Comparison of ENCODE assay signal across 8 cellular contexts in genomic region chr19:6737284-6737872, GRCh38. TPM values are rescaled to one million over a fixed set of nuclear protein-coding genes. Genes with fewer than 3 reads are reported as not detected.
A peak's percentile ranks its signal among the peaks of the same experiment; 100 is the strongest.
DNase-seq lines count a peak whose midpoint lies in the region; ATAC-seq and TF ChIP-seq lines count a peak whose summit lies in the region.

TSS of gene GPR108 (minus strand) at chr19:6737580. CDS start at chr19:6737576, 4 bp downstream.

- peak within 1 kb of the TSS; percentile 79 for H2AFZ ChIP-seq in fibroblast of lung (ENCODE audit: low read length)

- peak within 1 kb of the TSS; percentile 81 for H3K4me3 ChIP-seq in RWPE2 (ENCODE audit: severe bottlenecking)
- peak within 1 kb of the TSS; percentile 72 to 98 (median 82) for H3K4me3 ChIP-seq in fibroblast of lung (replicated peaks in 1 of 4; ENCODE audit: control extremely low read depth in 1 of 4, insufficient read depth in 1 of 4, low read depth in 3 of 4, low read length in 4 of 4)

- H3K9ac ChIP-seq in fibroblast of lung (ENCODE audit: insufficient read depth, low read length), result peak within 1 kb of the TSS; percentile 91

- POLR2A ChIA-PET in naive thymus-derived CD8-positive, alpha-beta T cell (lab: Charles Lee), result interaction anchor here (0.5 to 5.7 kb wide), 21 partner anchors 10 to 947 kb away, joined by 3 to 81 read pairs (median 5); partner anchors contain the start of genes DENND1C, SH2D3A and VAV1

- H3K27ac Mint-ChIP-seq in activated T-helper 2 cell treated with anti-CD3 and anti-CD28 coated beads, Interferon-gamma antibody, Interleukin-2, Interleukin-4, amounts not matched to agents 10 μg/mL and 5 μg/mL and 100 μg/mL, durations not matched to agents 14 hours and 24 hours and 36 hours, result peak within 1 kb of the TSS; percentile 98
- H3K27ac Mint-ChIP-seq in naive thymus-derived CD8-positive, alpha-beta T cell, result peak within 1 kb of the TSS; percentile 93 to 99 (median 97)

- H3K9me3 ChIP-seq in KOPT-K1 (ENCODE audit: insufficient read depth, low read length, poor library complexity, severe bottlenecking) (no peaks in the 10 kb centered on the region), RWPE2 (ENCODE audit: severe bottlenecking) (no peaks in the 10 kb centered on the region), fibroblast of lung (ENCODE audit: control insufficient read depth, insufficient read depth, low read depth, low read length) (no peaks in the 10 kb centered on the region)

- H3K36me3 Mint-ChIP-seq in activated T-helper 2 cell treated with anti-CD3 and anti-CD28 coated beads, Interferon-gamma antibody, Interleukin-2, Interleukin-4, amounts not matched to agents 10 μg/mL and 5 μg/mL and 100 μg/mL, durations not matched to agents 14 hours and 24 hours and 36 hours (ENCODE audit: low read depth), result peaks cover 36% of the 10 kb centered on the region
- peaks cover 0 to 8% (median 4%) of the 10 kb centered on the region in 3 donors for H3K36me3 Mint-ChIP-seq in naive thymus-derived CD8-positive, alpha-beta T cell

- peak within 1 kb of the TSS; percentile 92 for H3K4me2 ChIP-seq in fibroblast of lung (ENCODE audit: extremely low read depth, insufficient read depth, low read length)

- H4K20me1 ChIP-seq in fibroblast of lung (ENCODE audit: control insufficient read depth, extremely low read depth, insufficient read depth, low read length), result no peaks in the 10 kb centered on the region

- H3K36me3 ChIP-seq in KOPT-K1 (ENCODE audit: insufficient read depth, low read length) (peaks cover 10% of the 10 kb centered on the region; the same call in 1 of the 2 replicates), RWPE2 (ENCODE audit: low read depth) (peaks cover 18% of the 10 kb centered on the region), fibroblast of lung (ENCODE audit: control insufficient read depth, insufficient read depth, low read length) (no peaks in the 10 kb centered on the region)

- H3K27me3 ChIP-seq in RWPE2 (ENCODE audit: insufficient read depth, poor library complexity, severe bottlenecking) (no peaks in the 10 kb centered on the region), fibroblast of lung (ENCODE audit: control insufficient read depth, insufficient read depth, low read length) (no peaks in the 10 kb centered on the region)

- peak within 1 kb of the TSS; percentile 88 for H3K27ac ChIP-seq in KOPT-K1 (ENCODE audit: low read depth, low read length, poor library complexity, severe bottlenecking)
- peak within 1 kb of the TSS; percentile 85 for H3K27ac ChIP-seq in RWPE2 (ENCODE audit: poor library complexity, severe bottlenecking)
- H3K27ac ChIP-seq in fibroblast of lung (ENCODE audit: insufficient read depth, low read length), result peak within 1 kb of the TSS; percentile 93

- H3K27me3 Mint-ChIP-seq in activated T-helper 2 cell treated with anti-CD3 and anti-CD28 coated beads, Interferon-gamma antibody, Interleukin-2, Interleukin-4, amounts not matched to agents 10 μg/mL and 5 μg/mL and 100 μg/mL, durations not matched to agents 14 hours and 24 hours and 36 hours (ENCODE audit: low read depth), result no peaks in the 10 kb centered on the region
- H3K27me3 Mint-ChIP-seq in naive thymus-derived CD8-positive, alpha-beta T cell, result no peaks in the 10 kb centered on the region

- peaks cover 7% of the 10 kb centered on the region for H3K79me2 ChIP-seq in fibroblast of lung (ENCODE audit: control insufficient read depth, insufficient read depth, low read length)

- peak; percentile 100 for DNase-seq in DMS79 treated with DMSO at 0.1 percent for 48 hours (lab: John Stamatoyannopoulos, UW)
- DNase-seq in RWPE2 (ENCODE audit: low spot score), result peak; percentile 98
- DNase-seq in activated T-helper 2 cell treated with anti-CD3 and anti-CD28 coated beads, Interferon-gamma antibody, Interleukin-2, Interleukin-4, amounts not matched to agents 10 μg/mL and 5 μg/mL and 100 μg/mL, durations not matched to agents 14 hours and 24 hours and 36 hours (ENCODE audit: low spot score), result peak; percentile 100
- DNase-seq in fibroblast of lung (ENCODE audit: low read depth in 2 of 2), result peak; percentile 100
- peak; percentile 97 to 100 (median 99) for DNase-seq in naive thymus-derived CD8-positive, alpha-beta T cell
- peak; percentile 95 to 100 (median 98) for DNase-seq in stimulated activated naive CD4-positive, alpha-beta T cell (lab: John Stamatoyannopoulos, UW)

- TF ChIP-seq CTCF in RWPE2 (IDR thresholded peaks at IDR 0.05; ENCODE audit: poor library complexity, severe bottlenecking) (no peak), fibroblast of lung (conservative IDR thresholded peaks at IDR 0.05 in 1 of 2, IDR thresholded peaks at IDR 0.05 in 1 of 2; ENCODE audit: low read depth in 1 of 2, low read length in 2 of 2) (no peak)

- H3K4me3 Mint-ChIP-seq in activated T-helper 2 cell treated with anti-CD3 and anti-CD28 coated beads, Interferon-gamma antibody, Interleukin-2, Interleukin-4, amounts not matched to agents 10 μg/mL and 5 μg/mL and 100 μg/mL, durations not matched to agents 14 hours and 24 hours and 36 hours (ENCODE audit: low read depth), result peak within 1 kb of the TSS; percentile 98
- H3K4me3 Mint-ChIP-seq in naive thymus-derived CD8-positive, alpha-beta T cell, result peak within 1 kb of the TSS; percentile 89 to 100 (median 96)

- intact Hi-C loops in activated T-helper 2 cell treated with anti-CD3 and anti-CD28 coated beads, Interferon-gamma antibody, Interleukin-2, Interleukin-4, amounts not matched to agents 10 μg/mL and 5 μg/mL and 100 μg/mL, durations not matched to agents 14 hours and 24 hours and 36 hours (cut with micrococcal nuclease), result loop anchor here (1.0 to 2.0 kb wide), 2 partner anchors 59 to 67 kb away; partner anchors contain the start of gene TNFSF14

- peak; percentile 59 for ATAC-seq in GM21786 (IDR thresholded peaks at IDR 0.05; ENCODE audit: unreplicated experiment)
- peak; percentile 75 for ATAC-seq in RWPE2 (ENCODE audit: low read depth)
- ATAC-seq in naive thymus-derived CD8-positive, alpha-beta T cell, result peak; percentile 82 to 84

- peaks cover 37% of the 10 kb centered on the region for H3K4me1 Mint-ChIP-seq in activated T-helper 2 cell treated with anti-CD3 and anti-CD28 coated beads, Interferon-gamma antibody, Interleukin-2, Interleukin-4, amounts not matched to agents 10 μg/mL and 5 μg/mL and 100 μg/mL, durations not matched to agents 14 hours and 24 hours and 36 hours (ENCODE audit: low read depth)
- peaks cover 19 to 48% (median 44%) of the 10 kb centered on the region in 4 donors for H3K4me1 Mint-ChIP-seq in naive thymus-derived CD8-positive, alpha-beta T cell

- no peaks in the 10 kb centered on the region for H3K9me3 Mint-ChIP-seq in activated T-helper 2 cell treated with anti-CD3 and anti-CD28 coated beads, Interferon-gamma antibody, Interleukin-2, Interleukin-4, amounts not matched to agents 10 μg/mL and 5 μg/mL and 100 μg/mL, durations not matched to agents 14 hours and 24 hours and 36 hours
- H3K9me3 Mint-ChIP-seq in naive thymus-derived CD8-positive, alpha-beta T cell, result no peaks in the 10 kb centered on the region

- H3K4me1 ChIP-seq in RWPE2 (ENCODE audit: insufficient read depth, poor library complexity, severe bottlenecking) (peaks cover 14% of the 10 kb centered on the region), fibroblast of lung (ENCODE audit: control insufficient read depth, extremely low read depth, insufficient read depth, low read length) (peaks cover 17% of the 10 kb centered on the region)

RNA-seq across cellular contexts. Expression of gene GPR108, which starts in this region (rescaled TPM):
- 90.4 and 95.4 TPM in 2 replicates for total RNA-seq in activated T-helper 2 cell treated with anti-CD3 and anti-CD28 coated beads, Interferon-gamma antibody, Interleukin-2, Interleukin-4, amounts not matched to agents 10 μg/mL and 5 μg/mL and 100 μg/mL, durations not matched to agents 14 hours and 24 hours and 36 hours
- total RNA-seq in fibroblast of lung, result 33.9 and 57.0 TPM in 2 replicates
- 28.4 and 37.2 TPM in 2 replicates for polyA plus RNA-seq in fibroblast of lung
- polyA plus RNA-seq in fibroblast of lung (2012), result 31.1 and 38.2 TPM in 2 replicates
- polyA minus RNA-seq in fibroblast of lung (ENCODE audit: low replicate concordance), result 40.9 and 233 TPM in 2 replicates
- total RNA-seq in naive thymus-derived CD8-positive, alpha-beta T cell, result 10 to 100 TPM; 56.8 to 58.3 TPM
- 10 to 100 TPM; 51.0 to 77.1 (median 58.0) TPM for polyA plus RNA-seq in naive thymus-derived CD8-positive, alpha-beta T cell

Comparison
In these comparisons a context has a peak if more than half of its experiments do, and no peak if none do; other contexts are left out.
1. Peak in every context shown above with its lines: DNase-seq, ATAC-seq, H3K4me3 ChIP-seq and H3K27ac ChIP-seq.